Comparison of ENCODE assay signal across 17 cellular contexts in the genomic region with DNA sequence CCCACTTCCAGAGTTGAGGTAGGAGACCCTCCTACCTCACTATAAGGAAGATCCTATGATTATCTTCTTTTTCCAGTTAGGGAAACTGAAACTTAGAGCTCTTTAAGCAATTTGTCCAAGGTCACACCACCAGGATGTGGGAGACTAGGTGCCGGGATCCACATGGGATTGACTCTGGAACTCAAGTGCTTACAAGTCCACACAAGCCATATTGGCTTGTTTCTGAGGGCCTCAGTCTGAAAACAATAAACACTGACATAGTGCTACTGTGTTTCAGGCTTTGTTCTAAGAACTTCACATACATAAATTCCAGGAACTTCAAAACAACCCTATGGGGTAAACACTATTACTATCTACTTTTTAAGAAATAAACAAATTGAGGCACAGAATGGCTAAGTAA.
"Had no signal": no experiment of that assay in that cellular context is flagged by ENCODE, and none has a peak within 500 bp of the region (broad histone marks: within the 10 kb centered on the region; RNA-seq: fewer than 3 reads in every experiment).

No MANE protein-coding gene starts in this region.

- H3K4me2 ChIP-seq: SK-N-SH had no signal

- H3K9me3 ChIP-seq: SK-N-SH had no signal

- H3K9ac ChIP-seq: SK-N-SH had no signal

- DNase-seq: Karpas-422; KG1; MM.1S; NCI-H1092 treated with DMSO at 0.1 percent for 48 hours; NCI-H1436; NCI-H187; NCI-H2029; NCI-H2081 treated with DMSO at 0.1 percent for 48 hours; NCI-H2227 treated with DMSO at 0.1 percent for 48 hours; NCI-H524; NCI-H526 treated with DMSO at 0.1 percent for 48 hours; NCI-H748 treated with DMSO at 0.1 percent for 48 hours; NK-92 treated with Interleukin-12 subunit alpha and Interleukin-12 subunit beta, amount 100 ng/mL, for 24 hours; PC-3; SHP77; SK-N-SH had no signal

- H3K27ac ChIP-seq: RWPE1 had no signal
